Comparison of ENCODE assay signal across 15 cellular contexts in genomic region chr20:38243617-38244016, GRCh38. TPM values are rescaled to one million over a fixed set of nuclear protein-coding genes. Genes with fewer than 3 reads are reported as not detected.
"Had no signal": no experiment of that assay in that cellular context is flagged by ENCODE, and none has a peak within 500 bp of the region (broad histone marks: within the 10 kb centered on the region; RNA-seq: fewer than 3 reads in every experiment).

No MANE protein-coding gene starts in this region.

- H3K4me1 ChIP-seq: adrenal gland, parathyroid adenoma had no signal

- H3K36me3 ChIP-seq: adrenal gland had no signal

- H3K4me2 ChIP-seq: hepatocyte had no signal

- H3K27ac Mint-ChIP-seq: activated naive CD4-positive, alpha-beta T cell treated with anti-CD3 and anti-CD28 coated beads, Interleukin-2, amount 50 U/mL, for 72 hours; effector memory CD8-positive, alpha-beta T cell; natural killer cell treated with Interleukin-12 subunit alpha and Interleukin-12 subunit beta and Interleukin-15 and Interleukin-18, amount 100 ng/mL, for 72 hours had no signal

- H3K9ac ChIP-seq: parathyroid adenoma had no signal

- H3K27ac ChIP-seq: adrenal gland, hepatocyte, parathyroid adenoma, WERI-Rb-1 had no signal

- H3K27me3 ChIP-seq: adrenal gland, hepatocyte had no signal

- H2AFZ ChIP-seq: hepatocyte, parathyroid adenoma had no signal

- H3K4me3 ChIP-seq: adrenal gland, hepatocyte had no signal

- H3K79me2 ChIP-seq: hepatocyte, parathyroid adenoma had no signal

- DNase-seq: activated CD4-positive, alpha-beta T cell treated with anti-CD3 and anti-CD28 coated beads for 1 hour; activated CD8-positive, alpha-beta memory T cell treated with anti-CD3 and anti-CD28 coated beads for 24 hours; activated gamma-delta T cell; adrenal gland; effector memory CD8-positive, alpha-beta T cell; foreskin fibroblast; stimulated activated naive CD4-positive, alpha-beta T cell; T-helper 1 cell had no signal

- H3K4me3 Mint-ChIP-seq: effector memory CD8-positive, alpha-beta T cell; natural killer cell treated with Interleukin-12 subunit alpha and Interleukin-12 subunit beta and Interleukin-15 and Interleukin-18, amount 100 ng/mL, for 72 hours had no signal

- ATAC-seq: activated naive CD4-positive, alpha-beta T cell treated with anti-CD3 and anti-CD28 coated beads, Interleukin-2, amount 50 U/mL, for 72 hours; effector memory CD8-positive, alpha-beta T cell; natural killer cell treated with Interleukin-12 subunit alpha and Interleukin-12 subunit beta and Interleukin-15 and Interleukin-18, amount 100 ng/mL, for 72 hours; sciatic nerve had no signal

RNA-seq across cellular contexts. Expression of gene KIAA1755, which starts 16.9 kb away (rescaled TPM):
- total RNA-seq: activated naive CD4-positive, alpha-beta T cell treated with anti-CD3 and anti-CD28 coated beads, Interleukin-2, amount 50 U/mL, for 72 hours; dermis microvascular lymphatic vessel endothelial cell; natural killer cell treated with Interleukin-12 subunit alpha and Interleukin-12 subunit beta and Interleukin-15 and Interleukin-18, amount 100 ng/mL, for 72 hours had no signal
